Comparison of ENCODE assay signal across 3 cellular contexts in the genomic region with DNA sequence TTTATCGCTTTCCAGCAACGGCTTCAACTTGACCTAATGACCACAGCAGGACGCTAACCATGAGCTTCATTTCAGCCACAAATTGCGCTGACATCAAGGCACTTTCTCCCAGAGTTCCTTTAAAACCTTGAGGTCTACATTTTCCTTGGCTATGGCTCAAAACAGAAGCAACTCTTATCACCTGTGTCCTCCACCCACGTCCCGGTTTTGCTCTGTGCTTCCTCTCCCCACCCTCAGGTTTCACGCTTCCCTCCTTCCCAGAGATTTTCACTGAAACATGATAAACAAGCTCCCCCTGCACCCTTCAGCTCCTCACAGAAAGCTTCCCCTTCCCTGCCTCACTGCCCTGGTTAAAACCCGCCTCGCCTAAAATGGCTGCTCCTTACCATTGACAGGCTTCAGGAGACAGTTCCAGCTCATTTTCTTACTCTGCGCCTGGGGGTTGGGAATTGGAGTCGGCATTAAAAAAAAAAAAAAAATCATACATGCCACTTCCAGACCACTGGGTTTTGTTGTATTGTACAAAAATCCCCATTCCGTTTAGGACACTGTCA.
TF ChIP-seq lines count a peak whose summit lies in the region.

No MANE protein-coding gene starts in this region.

TF ChIP-seq in IMR-90, 13 proteins besides CTCF, POLR2A, EP300 and RAD21:
- TF ChIP-seq CHD1 (IDR thresholded peaks at IDR 0.05; ENCODE audit: low read depth, low read length) (no peak), RCOR1 (IDR thresholded peaks at IDR 0.05; ENCODE audit: insufficient replicate concordance, low read length) (no peak), CEBPB (IDR thresholded peaks at IDR 0.05; ENCODE audit: low read depth, low read length) (no peak)

TF ChIP-seq in K562, 482 proteins besides CTCF, POLR2A, EP300 and RAD21 (continues in another document):
- TF ChIP-seq CBX5 (IDR thresholded peaks at IDR 0.05; ENCODE audit: borderline replicate concordance, low read depth) (no peak), ZC3H8 (IDR thresholded peaks at IDR 0.05) (no peak), ZFX (CRISPR knock-in tag; IDR thresholded peaks at IDR 0.05) (no peak), ZNF197 (CRISPR knock-in tag; IDR thresholded peaks at IDR 0.05; ENCODE audit: low read depth) (no peak), MYBL2 (IDR thresholded peaks at IDR 0.05; ENCODE audit: low read depth) (no peak), MYBL2 (CRISPR knock-in tag; IDR thresholded peaks at IDR 0.05; ENCODE audit: borderline replicate concordance) (no peak), POLR2AphosphoS5 (IDR thresholded peaks at IDR 0.05; ENCODE audit: control insufficient read depth, insufficient read depth, low read depth, low read length) (no peak), TEAD4 (IDR thresholded peaks at IDR 0.05; ENCODE audit: low read length) (peak; percentile 8; the same call in 1 of the 2 replicates), TEAD4 (CRISPR knock-in tag; IDR thresholded peaks at IDR 0.05; ENCODE audit: borderline replicate concordance) (no peak), VEZF1 (CRISPR knock-in tag; IDR thresholded peaks at IDR 0.05) (no peak), KDM5B (IDR thresholded peaks at IDR 0.05; ENCODE audit: insufficient replicate concordance, low read depth, low read length) (no peak), KHSRP (IDR thresholded peaks at IDR 0.05) (no peak), RBM34 (IDR thresholded peaks at IDR 0.05; ENCODE audit: borderline replicate concordance, insufficient read depth, low read length) (no peak), SMAD3 (CRISPR knock-in tag; conservative IDR thresholded peaks at IDR 0.05) (no peak), SMAD1 (IDR thresholded peaks at IDR 0.05; ENCODE audit: low read depth, low read length, partially characterized antibody) (no peak), ZNF668 (CRISPR knock-in tag; IDR thresholded peaks at IDR 0.05) (no peak), ZBTB1 (CRISPR knock-in tag; IDR thresholded peaks at IDR 0.05; ENCODE audit: borderline replicate concordance, low read depth) (no peak), CCAR2 (IDR thresholded peaks at IDR 0.05; ENCODE audit: low read depth, low read length) (no peak), ZNF146 (CRISPR knock-in tag; IDR thresholded peaks at IDR 0.05; ENCODE audit: unreplicated experiment) (no peak), CREBBP (IDR thresholded peaks at IDR 0.05; ENCODE audit: low read depth, low read length) (no peak), GATAD2B (IDR thresholded peaks at IDR 0.05; ENCODE audit: borderline replicate concordance) (no peak), YY1 (IDR thresholded peaks at IDR 0.05; ENCODE audit: borderline replicate concordance in 1 of 3, control insufficient read depth in 1 of 3, extremely low read depth in 1 of 3, insufficient read depth in 3 of 3, insufficient read length in 1 of 3, insufficient replicate concordance in 2 of 3, low read depth in 1 of 3, low read length in 2 of 3) (peak in 1 of 3 experiments; percentile 80)
- TF ChIP-seq, protein P1, sequence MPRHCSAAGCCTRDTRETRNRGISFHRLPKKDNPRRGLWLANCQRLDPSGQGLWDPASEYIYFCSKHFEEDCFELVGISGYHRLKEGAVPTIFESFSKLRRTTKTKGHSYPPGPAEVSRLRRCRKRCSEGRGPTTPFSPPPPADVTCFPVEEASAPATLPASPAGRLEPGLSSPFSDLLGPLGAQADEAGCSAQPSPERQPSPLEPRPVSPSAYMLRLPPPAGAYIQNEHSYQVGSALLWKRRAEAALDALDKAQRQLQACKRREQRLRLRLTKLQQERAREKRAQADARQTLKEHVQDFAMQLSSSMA (CRISPR knock-in tag; IDR thresholded peaks at IDR 0.05): no peak
- TF ChIP-seq, protein P2, sequence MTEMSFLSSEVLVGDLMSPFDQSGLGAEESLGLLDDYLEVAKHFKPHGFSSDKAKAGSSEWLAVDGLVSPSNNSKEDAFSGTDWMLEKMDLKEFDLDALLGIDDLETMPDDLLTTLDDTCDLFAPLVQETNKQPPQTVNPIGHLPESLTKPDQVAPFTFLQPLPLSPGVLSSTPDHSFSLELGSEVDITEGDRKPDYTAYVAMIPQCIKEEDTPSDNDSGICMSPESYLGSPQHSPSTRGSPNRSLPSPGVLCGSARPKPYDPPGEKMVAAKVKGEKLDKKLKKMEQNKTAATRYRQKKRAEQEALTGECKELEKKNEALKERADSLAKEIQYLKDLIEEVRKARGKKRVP (CRISPR knock-in tag; IDR thresholded peaks at IDR 0.05): no peak
- TF ChIP-seq, protein P3, sequence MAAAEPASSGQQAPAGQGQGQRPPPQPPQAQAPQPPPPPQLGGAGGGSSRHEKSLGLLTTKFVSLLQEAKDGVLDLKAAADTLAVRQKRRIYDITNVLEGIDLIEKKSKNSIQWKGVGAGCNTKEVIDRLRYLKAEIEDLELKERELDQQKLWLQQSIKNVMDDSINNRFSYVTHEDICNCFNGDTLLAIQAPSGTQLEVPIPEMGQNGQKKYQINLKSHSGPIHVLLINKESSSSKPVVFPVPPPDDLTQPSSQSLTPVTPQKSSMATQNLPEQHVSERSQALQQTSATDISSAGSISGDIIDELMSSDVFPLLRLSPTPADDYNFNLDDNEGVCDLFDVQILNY (CRISPR knock-in tag; IDR thresholded peaks at IDR 0.05): no peak
- TF ChIP-seq, protein P4, sequence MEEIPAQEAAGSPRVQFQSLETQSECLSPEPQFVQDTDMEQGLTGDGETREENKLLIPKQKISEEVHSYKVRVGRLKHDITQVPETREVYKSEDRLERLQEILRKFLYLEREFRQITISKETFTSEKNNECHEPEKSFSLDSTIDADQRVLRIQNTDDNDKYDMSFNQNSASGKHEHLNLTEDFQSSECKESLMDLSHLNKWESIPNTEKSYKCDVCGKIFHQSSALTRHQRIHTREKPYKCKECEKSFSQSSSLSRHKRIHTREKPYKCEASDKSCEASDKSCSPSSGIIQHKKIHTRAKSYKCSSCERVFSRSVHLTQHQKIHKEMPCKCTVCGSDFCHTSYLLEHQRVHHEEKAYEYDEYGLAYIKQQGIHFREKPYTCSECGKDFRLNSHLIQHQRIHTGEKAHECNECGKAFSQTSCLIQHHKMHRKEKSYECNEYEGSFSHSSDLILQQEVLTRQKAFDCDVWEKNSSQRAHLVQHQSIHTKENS (CRISPR knock-in tag; IDR thresholded peaks at IDR 0.05): no peak

TF ChIP-seq in neural cell, 6 proteins besides CTCF, POLR2A, EP300 and RAD21:
- no peak for TF ChIP-seq EZH2 (IDR thresholded peaks at IDR 0.05; ENCODE audit: borderline replicate concordance, insufficient read depth, low read length, poor library complexity, severe bottlenecking)
- TF ChIP-seq SMC3 (conservative IDR thresholded peaks at IDR 0.05; ENCODE audit: poor library complexity): no peak
- TF ChIP-seq POLR2AphosphoS5 (IDR thresholded peaks at IDR 0.05): peak; percentile 42
- no peak for TF ChIP-seq REST (IDR thresholded peaks at IDR 0.05; ENCODE audit: borderline replicate concordance)
